1 cellular context compared by ENCODE assay signal in the genomic region with DNA sequence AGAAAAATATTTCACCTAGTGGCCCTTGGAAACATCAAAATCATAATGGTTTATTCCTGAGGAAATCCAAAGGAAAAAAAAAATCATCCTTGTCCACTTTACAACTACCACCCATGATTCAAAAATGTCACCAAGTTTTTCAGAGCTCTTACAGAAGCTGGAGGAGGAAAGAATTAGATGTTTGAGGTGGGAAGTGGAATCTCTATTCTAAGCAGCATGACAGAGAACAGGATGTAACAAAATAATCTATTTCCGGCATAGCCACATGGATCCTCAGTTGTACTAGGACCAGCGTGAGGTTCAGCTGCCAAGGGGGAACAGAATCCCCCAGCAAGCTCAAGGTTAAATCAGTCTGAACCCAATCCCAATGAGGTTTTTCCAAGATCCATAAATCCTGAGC.
TF ChIP-seq lines count a peak whose summit lies in the region.

No MANE protein-coding gene starts in this region.

TF ChIP-seq in GM23338, 12 proteins besides CTCF, POLR2A, EP300 and RAD21 (continued from another document):
- TF ChIP-seq, protein P1, sequence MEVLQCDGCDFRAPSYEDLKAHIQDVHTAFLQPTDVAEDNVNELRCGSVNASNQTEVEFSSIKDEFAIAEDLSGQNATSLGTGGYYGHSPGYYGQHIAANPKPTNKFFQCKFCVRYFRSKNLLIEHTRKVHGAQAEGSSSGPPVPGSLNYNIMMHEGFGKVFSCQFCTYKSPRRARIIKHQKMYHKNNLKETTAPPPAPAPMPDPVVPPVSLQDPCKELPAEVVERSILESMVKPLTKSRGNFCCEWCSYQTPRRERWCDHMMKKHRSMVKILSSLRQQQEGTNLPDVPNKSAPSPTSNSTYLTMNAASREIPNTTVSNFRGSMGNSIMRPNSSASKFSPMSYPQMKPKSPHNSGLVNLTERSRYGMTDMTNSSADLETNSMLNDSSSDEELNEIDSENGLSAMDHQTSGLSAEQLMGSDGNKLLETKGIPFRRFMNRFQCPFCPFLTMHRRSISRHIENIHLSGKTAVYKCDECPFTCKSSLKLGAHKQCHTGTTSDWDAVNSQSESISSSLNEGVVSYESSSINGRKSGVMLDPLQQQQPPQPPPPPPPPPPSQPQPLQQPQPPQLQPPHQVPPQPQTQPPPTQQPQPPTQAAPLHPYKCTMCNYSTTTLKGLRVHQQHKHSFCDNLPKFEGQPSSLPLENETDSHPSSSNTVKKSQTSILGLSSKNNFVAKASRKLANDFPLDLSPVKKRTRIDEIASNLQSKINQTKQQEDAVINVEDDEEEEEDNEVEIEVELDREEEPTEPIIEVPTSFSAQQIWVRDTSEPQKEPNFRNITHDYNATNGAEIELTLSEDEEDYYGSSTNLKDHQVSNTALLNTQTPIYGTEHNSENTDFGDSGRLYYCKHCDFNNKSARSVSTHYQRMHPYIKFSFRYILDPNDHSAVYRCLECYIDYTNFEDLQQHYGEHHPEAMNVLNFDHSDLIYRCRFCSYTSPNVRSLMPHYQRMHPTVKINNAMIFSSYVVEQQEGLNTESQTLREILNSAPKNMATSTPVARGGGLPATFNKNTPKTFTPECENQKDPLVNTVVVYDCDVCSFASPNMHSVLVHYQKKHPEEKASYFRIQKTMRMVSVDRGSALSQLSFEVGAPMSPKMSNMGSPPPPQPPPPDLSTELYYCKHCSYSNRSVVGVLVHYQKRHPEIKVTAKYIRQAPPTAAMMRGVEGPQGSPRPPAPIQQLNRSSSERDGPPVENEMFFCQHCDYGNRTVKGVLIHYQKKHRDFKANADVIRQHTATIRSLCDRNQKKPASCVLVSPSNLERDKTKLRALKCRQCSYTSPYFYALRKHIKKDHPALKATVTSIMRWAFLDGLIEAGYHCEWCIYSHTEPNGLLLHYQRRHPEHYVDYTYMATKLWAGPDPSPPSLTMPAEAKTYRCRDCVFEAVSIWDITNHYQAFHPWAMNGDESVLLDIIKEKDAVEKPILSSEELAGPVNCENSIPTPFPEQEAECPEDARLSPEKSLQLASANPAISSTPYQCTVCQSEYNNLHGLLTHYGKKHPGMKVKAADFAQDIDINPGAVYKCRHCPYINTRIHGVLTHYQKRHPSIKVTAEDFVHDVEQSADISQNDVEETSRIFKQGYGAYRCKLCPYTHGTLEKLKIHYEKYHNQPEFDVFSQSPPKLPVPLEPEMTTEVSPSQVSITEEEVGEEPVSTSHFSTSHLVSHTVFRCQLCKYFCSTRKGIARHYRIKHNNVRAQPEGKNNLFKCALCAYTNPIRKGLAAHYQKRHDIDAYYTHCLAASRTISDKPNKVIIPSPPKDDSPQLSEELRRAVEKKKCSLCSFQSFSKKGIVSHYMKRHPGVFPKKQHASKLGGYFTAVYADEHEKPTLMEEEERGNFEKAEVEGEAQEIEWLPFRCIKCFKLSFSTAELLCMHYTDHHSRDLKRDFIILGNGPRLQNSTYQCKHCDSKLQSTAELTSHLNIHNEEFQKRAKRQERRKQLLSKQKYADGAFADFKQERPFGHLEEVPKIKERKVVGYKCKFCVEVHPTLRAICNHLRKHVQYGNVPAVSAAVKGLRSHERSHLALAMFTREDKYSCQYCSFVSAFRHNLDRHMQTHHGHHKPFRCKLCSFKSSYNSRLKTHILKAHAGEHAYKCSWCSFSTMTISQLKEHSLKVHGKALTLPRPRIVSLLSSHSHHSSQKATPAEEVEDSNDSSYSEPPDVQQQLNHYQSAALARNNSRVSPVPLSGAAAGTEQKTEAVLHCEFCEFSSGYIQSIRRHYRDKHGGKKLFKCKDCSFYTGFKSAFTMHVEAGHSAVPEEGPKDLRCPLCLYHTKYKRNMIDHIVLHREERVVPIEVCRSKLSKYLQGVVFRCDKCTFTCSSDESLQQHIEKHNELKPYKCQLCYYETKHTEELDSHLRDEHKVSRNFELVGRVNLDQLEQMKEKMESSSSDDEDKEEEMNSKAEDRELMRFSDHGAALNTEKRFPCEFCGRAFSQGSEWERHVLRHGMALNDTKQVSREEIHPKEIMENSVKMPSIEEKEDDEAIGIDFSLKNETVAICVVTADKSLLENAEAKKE (CRISPR knock-in tag; IDR thresholded peaks at IDR 0.05) = no peak
- TF ChIP-seq, protein P2, sequence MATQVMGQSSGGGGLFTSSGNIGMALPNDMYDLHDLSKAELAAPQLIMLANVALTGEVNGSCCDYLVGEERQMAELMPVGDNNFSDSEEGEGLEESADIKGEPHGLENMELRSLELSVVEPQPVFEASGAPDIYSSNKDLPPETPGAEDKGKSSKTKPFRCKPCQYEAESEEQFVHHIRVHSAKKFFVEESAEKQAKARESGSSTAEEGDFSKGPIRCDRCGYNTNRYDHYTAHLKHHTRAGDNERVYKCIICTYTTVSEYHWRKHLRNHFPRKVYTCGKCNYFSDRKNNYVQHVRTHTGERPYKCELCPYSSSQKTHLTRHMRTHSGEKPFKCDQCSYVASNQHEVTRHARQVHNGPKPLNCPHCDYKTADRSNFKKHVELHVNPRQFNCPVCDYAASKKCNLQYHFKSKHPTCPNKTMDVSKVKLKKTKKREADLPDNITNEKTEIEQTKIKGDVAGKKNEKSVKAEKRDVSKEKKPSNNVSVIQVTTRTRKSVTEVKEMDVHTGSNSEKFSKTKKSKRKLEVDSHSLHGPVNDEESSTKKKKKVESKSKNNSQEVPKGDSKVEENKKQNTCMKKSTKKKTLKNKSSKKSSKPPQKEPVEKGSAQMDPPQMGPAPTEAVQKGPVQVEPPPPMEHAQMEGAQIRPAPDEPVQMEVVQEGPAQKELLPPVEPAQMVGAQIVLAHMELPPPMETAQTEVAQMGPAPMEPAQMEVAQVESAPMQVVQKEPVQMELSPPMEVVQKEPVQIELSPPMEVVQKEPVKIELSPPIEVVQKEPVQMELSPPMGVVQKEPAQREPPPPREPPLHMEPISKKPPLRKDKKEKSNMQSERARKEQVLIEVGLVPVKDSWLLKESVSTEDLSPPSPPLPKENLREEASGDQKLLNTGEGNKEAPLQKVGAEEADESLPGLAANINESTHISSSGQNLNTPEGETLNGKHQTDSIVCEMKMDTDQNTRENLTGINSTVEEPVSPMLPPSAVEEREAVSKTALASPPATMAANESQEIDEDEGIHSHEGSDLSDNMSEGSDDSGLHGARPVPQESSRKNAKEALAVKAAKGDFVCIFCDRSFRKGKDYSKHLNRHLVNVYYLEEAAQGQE (IDR thresholded peaks at IDR 0.05; ENCODE audit: unreplicated experiment) = no peak
- TF ChIP-seq ZNF331 (CRISPR knock-in tag; IDR thresholded peaks at IDR 0.05; ENCODE audit: low read depth) (no peak), CREB1 (CRISPR knock-in tag; IDR thresholded peaks at IDR 0.05; ENCODE audit: low read depth) (no peak), EZH2 (IDR thresholded peaks at IDR 0.05; ENCODE audit: low read depth, unreplicated experiment) (no peak)
